In the genomic region with DNA sequence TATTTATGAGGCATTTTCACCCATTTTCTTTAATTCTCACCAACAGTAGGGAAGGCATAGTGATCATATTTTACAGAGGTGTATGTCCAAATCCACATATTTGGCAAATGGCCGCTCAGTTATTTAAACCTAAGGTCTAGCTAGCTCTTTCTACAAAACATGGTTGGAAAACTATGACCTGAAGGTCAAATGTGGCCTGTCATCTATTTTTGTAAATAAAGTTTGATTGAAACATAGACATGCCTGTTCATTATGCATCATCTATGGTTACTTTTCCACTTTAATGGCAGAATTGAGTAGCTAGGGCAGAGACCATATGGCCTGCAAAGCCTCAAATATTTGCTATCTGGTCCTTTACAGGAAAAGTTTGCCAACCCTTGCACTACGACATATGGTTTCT, we compare ENCODE assay signal across 38 cellular contexts. TPM values are rescaled to one million over a fixed set of nuclear protein-coding genes. Genes with fewer than 3 reads are reported as not detected.
"Had no signal": no experiment of that assay in that cellular context is flagged by ENCODE, and none has a peak within 500 bp of the region (broad histone marks: within the 10 kb centered on the region; RNA-seq: fewer than 3 reads in every experiment).

No MANE protein-coding gene starts in this region.

- H3K36me3 ChIP-seq: MG63 had no signal

- H3K27me3 ChIP-seq: MG63 had no signal

- H3K4me3 ChIP-seq: MG63 had no signal

- H3K9me3 ChIP-seq: MG63 had no signal

- DNase-seq: Karpas-422, Kasumi-1, MG63, MM.1S, MV-4-11, NCI-H1048, NCI-H1092, NCI-H1092 treated with DMSO at 0.1 percent for 48 hours, NCI-H1105, NCI-H1105 treated with DMSO at 0.1 percent for 48 hours, NCI-H1417, NCI-H1417 treated with DMSO at 0.1 percent for 48 hours, NCI-H1436, NCI-H1436 treated with DMSO at 0.1 percent for 48 hours, NCI-H146, NCI-H1694, NCI-H1694 treated with DMSO at 0.1 percent for 48 hours, NCI-H187, NCI-H187 treated with DMSO at 0.1 percent for 48 hours, NCI-H1930, NCI-H2029, NCI-H2029 treated with DMSO at 0.1 percent for 48 hours, NCI-H2081, NCI-H2081 treated with DMSO at 0.1 percent for 48 hours, NCI-H2107, NCI-H2171, NCI-H2171 treated with DMSO at 0.1 percent for 48 hours, NCI-H2227 treated with DMSO at 0.1 percent for 48 hours, NCI-H226, NCI-H345, NCI-H446, NCI-H446 treated with DMSO at 0.1 percent for 48 hours, NCI-H510A, NCI-H510A treated with DMSO at 0.1 percent for 48 hours had no signal

RNA-seq across cellular contexts. Expression of a gene that starts 44.2 kb away (rescaled TPM):
- total RNA-seq: LHCN-M2, M059J, MCF 10A, NCI-H460 had no signal
